Comparison of ENCODE assay signal across 3 cellular contexts in the genomic region with DNA sequence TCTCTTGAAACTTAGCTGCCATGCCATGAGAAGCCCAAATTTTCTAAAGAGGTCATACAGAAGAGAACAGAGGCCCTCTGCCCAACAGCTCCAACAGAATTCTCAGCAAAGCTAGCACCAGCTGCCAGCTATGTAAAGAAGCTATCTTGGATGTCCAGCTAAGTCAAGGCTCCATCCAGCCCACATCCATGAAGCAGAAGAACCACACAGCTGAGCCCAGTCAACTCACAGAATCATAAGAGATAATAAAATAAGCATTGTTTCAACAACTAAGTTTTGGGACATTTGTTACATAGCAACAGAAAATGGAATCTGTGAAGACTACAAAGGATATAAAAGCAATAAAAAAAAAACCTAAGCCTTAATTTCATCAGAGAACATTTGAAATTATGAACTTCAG.
TF ChIP-seq lines count a peak whose summit lies in the region.

No MANE protein-coding gene starts in this region.

TF ChIP-seq in HepG2, 621 proteins besides CTCF, POLR2A, EP300 and RAD21:
- TF ChIP-seq ZNF331 (CRISPR knock-in tag; IDR thresholded peaks at IDR 0.05): peak; percentile 90
- TF ChIP-seq, protein P1, sequence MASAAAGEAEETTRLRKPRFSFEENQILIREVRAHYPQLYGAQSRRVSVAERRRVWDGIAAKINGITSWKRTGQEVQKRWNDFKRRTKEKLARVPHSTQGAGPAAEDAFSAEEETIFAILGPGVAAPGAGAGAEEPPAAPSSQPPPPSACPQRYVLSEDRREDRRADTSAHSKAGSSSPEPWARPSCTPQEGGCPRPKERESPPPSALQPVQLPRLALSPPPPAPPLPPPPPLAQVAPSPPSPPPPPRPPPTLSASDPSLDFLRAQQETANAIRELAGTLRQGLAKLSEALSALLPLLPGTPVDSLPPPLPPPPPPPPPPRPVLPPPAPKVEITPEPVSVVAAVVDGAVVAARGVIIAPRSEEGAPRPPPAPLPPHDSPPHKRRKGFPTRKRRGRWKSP (CRISPR knock-in tag; IDR thresholded peaks at IDR 0.05): no peak
- TF ChIP-seq, protein P2, sequence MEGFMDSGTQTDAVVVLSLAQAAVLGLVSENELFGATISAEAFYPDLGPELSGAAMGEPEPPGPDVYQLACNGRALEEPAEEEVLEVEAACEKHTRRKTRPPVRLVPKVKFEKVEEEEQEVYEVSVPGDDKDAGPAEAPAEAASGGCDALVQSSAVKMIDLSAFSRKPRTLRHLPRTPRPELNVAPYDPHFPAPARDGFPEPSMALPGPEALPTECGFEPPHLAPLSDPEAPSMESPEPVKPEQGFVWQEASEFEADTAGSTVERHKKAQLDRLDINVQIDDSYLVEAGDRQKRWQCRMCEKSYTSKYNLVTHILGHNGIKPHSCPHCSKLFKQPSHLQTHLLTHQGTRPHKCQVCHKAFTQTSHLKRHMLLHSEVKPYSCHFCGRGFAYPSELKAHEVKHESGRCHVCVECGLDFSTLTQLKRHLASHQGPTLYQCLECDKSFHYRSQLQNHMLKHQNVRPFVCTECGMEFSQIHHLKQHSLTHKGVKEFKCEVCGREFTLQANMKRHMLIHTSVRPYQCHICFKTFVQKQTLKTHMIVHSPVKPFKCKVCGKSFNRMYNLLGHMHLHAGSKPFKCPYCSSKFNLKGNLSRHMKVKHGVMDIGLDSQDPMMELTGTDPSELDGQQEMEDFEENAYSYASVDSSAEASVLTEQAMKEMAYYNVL (CRISPR knock-in tag; IDR thresholded peaks at IDR 0.05; ENCODE audit: borderline replicate concordance): no peak

TF ChIP-seq in GM23338, 12 proteins besides CTCF, POLR2A, EP300 and RAD21:
- peak; percentile 94 for TF ChIP-seq ZNF331 (CRISPR knock-in tag; IDR thresholded peaks at IDR 0.05; ENCODE audit: low read depth)
- no peak for TF ChIP-seq EZH2phosphoT487 (IDR thresholded peaks at IDR 0.05; ENCODE audit: unreplicated experiment)

TF ChIP-seq in IMR-90, 13 proteins besides CTCF, POLR2A, EP300 and RAD21:
- TF ChIP-seq CHD1 (IDR thresholded peaks at IDR 0.05; ENCODE audit: low read depth, low read length) (no peak), RCOR1 (IDR thresholded peaks at IDR 0.05; ENCODE audit: insufficient replicate concordance, low read length) (no peak), NFE2L2 (IDR thresholded peaks at IDR 0.05; ENCODE audit: low read depth, low read length) (no peak), MXI1 (IDR thresholded peaks at IDR 0.05; ENCODE audit: borderline replicate concordance, low read depth, low read length) (no peak), FOS (IDR thresholded peaks at IDR 0.05; ENCODE audit: low read depth, low read length) (no peak), SMC3 (IDR thresholded peaks at IDR 0.05; ENCODE audit: low read depth, low read length) (no peak), MAFK (IDR thresholded peaks at IDR 0.05; ENCODE audit: low read depth, low read length) (no peak), BHLHE40 (IDR thresholded peaks at IDR 0.05; ENCODE audit: low read depth, low read length) (no peak), MAZ (IDR thresholded peaks at IDR 0.05; ENCODE audit: borderline replicate concordance, low read depth, low read length) (no peak), RFX5 (IDR thresholded peaks at IDR 0.05; ENCODE audit: low read depth, low read length) (no peak), CEBPB (IDR thresholded peaks at IDR 0.05; ENCODE audit: low read depth, low read length) (no peak)
- TF ChIP-seq, protein P3, sequence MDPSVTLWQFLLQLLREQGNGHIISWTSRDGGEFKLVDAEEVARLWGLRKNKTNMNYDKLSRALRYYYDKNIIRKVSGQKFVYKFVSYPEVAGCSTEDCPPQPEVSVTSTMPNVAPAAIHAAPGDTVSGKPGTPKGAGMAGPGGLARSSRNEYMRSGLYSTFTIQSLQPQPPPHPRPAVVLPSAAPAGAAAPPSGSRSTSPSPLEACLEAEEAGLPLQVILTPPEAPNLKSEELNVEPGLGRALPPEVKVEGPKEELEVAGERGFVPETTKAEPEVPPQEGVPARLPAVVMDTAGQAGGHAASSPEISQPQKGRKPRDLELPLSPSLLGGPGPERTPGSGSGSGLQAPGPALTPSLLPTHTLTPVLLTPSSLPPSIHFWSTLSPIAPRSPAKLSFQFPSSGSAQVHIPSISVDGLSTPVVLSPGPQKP (IDR thresholded peaks at IDR 0.05; ENCODE audit: borderline replicate concordance, low read depth, low read length): no peak
- TF ChIP-seq, protein P4, sequence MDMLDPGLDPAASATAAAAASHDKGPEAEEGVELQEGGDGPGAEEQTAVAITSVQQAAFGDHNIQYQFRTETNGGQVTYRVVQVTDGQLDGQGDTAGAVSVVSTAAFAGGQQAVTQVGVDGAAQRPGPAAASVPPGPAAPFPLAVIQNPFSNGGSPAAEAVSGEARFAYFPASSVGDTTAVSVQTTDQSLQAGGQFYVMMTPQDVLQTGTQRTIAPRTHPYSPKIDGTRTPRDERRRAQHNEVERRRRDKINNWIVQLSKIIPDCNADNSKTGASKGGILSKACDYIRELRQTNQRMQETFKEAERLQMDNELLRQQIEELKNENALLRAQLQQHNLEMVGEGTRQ (IDR thresholded peaks at IDR 0.05; ENCODE audit: low read depth, low read length): no peak
TF ChIP-seq in IMR-90: peak in this region for 0.
